ENCODE assay signal across 17 cellular contexts in the genomic region with DNA sequence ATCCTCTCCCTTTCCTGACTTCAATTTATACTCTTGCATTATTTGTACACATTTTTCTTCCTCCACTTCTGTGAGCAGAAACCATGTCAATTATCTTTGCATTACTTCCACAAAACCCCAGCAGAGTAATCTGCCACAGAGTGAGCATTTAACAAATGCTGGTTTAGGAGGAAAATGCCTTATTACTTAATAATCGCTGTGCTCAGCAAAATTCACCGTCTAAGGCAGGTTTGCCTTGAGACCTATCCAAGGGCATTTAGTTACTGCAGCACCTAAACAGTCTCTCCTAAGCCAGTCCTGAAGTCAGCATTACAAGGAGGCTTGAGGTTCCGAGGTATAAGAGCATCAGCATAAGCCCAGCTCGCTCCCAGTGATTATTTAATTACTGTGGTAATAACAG. TPM values are rescaled to one million over a fixed set of nuclear protein-coding genes. Genes with fewer than 3 reads are reported as not detected.
DNase-seq lines count a peak whose midpoint lies in the region; ATAC-seq, FAIRE-seq and TF ChIP-seq lines count a peak whose summit lies in the region.
"Had no signal": no experiment of that assay in that cellular context is flagged by ENCODE, and none has a peak within 500 bp of the region (broad histone marks: within the 10 kb centered on the region; RNA-seq: fewer than 3 reads in every experiment).

No MANE protein-coding gene starts in this region.

- intact Hi-C loops in HepG2 (cut with micrococcal nuclease; ENCODE audit: unreplicated experiment), result no loop called here
- intact Hi-C loops in right lobe of liver (cut with DNase I), result no loop called here
- intact Hi-C loops in dorsolateral prefrontal cortex (cut with DNase I), result loop anchor here (2.0 to 10.0 kb wide), 3 partner anchors 51 to 87 kb away; no protein-coding TSS in a partner anchor

- H3K9me3 ChIP-seq in HepG2 (ENCODE audit: low read length) (no peaks in the 10 kb centered on the region), right lobe of liver (no peaks in the 10 kb centered on the region), neural cell (ENCODE audit: low read length) (no peaks in the 10 kb centered on the region), Karpas-422 (ENCODE audit: low read length) (no peaks in the 10 kb centered on the region)
- H3K9me3 ChIP-seq: BLaER1 treated with 17β-estradiol and CSF1 and Interleukin-3, amounts not matched to agents 10 nM and 100 nM had no signal

- H3K27me3 ChIP-seq in HepG2 (ENCODE audit: control insufficient read depth in 1 of 2, insufficient read depth in 2 of 2, low read length in 2 of 2) (0 out of 5 replicates have a peak, but pooled peaks cover 0 to 7% of the 10 kb centered on the region in 2 experiments), right lobe of liver (no peaks in the 10 kb centered on the region), dorsolateral prefrontal cortex (no peaks in the 10 kb centered on the region), neural cell (ENCODE audit: insufficient read depth, low read depth, low read length) (no peaks in the 10 kb centered on the region), Karpas-422 (ENCODE audit: low read length) (no peaks in the 10 kb centered on the region)
- H3K27me3 ChIP-seq: BLaER1 treated with 17β-estradiol and CSF1 and Interleukin-3, amounts not matched to agents 10 nM and 100 nM had no signal

- in situ Hi-C loops in HepG2 (cut with HindIII; ENCODE audit: extremely low pct_ligation_motif_present, low pct_unique_long_range_greater_than_20kb) (no loop called here), KBM-7 (cut with MboI; ENCODE audit: low pct_unique_long_range_greater_than_20kb, low sequenced_read_pairs) (no loop called here)

- H3K27ac ChIP-seq in HepG2 (ENCODE audit: extremely low read length, insufficient read depth, low read length), result no peak overlapping the region
- no peak overlapping the region for H3K27ac ChIP-seq in right lobe of liver
- peak overlapping the region in 58 of 59 donors; percentile 39 to 99 (median 96) for H3K27ac ChIP-seq in dorsolateral prefrontal cortex
- peak overlapping the region; percentile 1 for H3K27ac ChIP-seq in neural cell (ENCODE audit: low read length)
- H3K27ac ChIP-seq in Karpas-422 (ENCODE audit: low read length), result no peak overlapping the region
- H3K27ac ChIP-seq: BLaER1 treated with 17β-estradiol and CSF1 and Interleukin-3, amounts not matched to agents 10 nM and 100 nM had no signal

- H3K4me1 ChIP-seq in HepG2 (ENCODE audit: insufficient read depth, low read length) (no peaks in the 10 kb centered on the region), right lobe of liver (peaks cover 0 to 10% (median 0%) of the 10 kb centered on the region in 4 donors), Karpas-422 (ENCODE audit: low read length) (no peaks in the 10 kb centered on the region)
- H3K4me1 ChIP-seq: BLaER1 treated with 17β-estradiol and CSF1 and Interleukin-3, amounts not matched to agents 10 nM and 100 nM had no signal

- H3K4me3 ChIP-seq in HepG2 (replicated peaks in 1 of 3; ENCODE audit: insufficient read depth in 1 of 3, low read depth in 2 of 3, low read length in 3 of 3) (no peak overlapping the region), right lobe of liver (no peak overlapping the region), dorsolateral prefrontal cortex (peak overlapping the region in 29 of 59 donors; percentile 2 to 81 (median 68)), neural cell (ENCODE audit: low read length) (peak overlapping the region; percentile 1), Karpas-422 (ENCODE audit: low read length) (no peak overlapping the region)
- H3K4me3 ChIP-seq: BLaER1 treated with 17β-estradiol and CSF1 and Interleukin-3, amounts not matched to agents 10 nM and 100 nM; GM12878; GM23338 had no signal

- BruUV-seq in HepG2 (replicated peaks; lab: Mats Ljungman, UMichigan), result no TSS peak

- no peak overlapping the region for H2AFZ ChIP-seq in HepG2 (ENCODE audit: low read length)
- no peak overlapping the region for H2AFZ ChIP-seq in neural cell (ENCODE audit: low read depth, low read length)
- H2AFZ ChIP-seq in Karpas-422 (ENCODE audit: low read length), result no peak overlapping the region
- H2AFZ ChIP-seq: GM23338 had no signal

- FAIRE-seq in HepG2 (lab: Jason Lieb, UNC), result no peak
- FAIRE-seq: GM12878 had no signal

- TF ChIP-seq CTCF in HepG2 (CRISPR knock-in tag; IDR thresholded peaks at IDR 0.05) (no peak), right lobe of liver (IDR thresholded peaks at IDR 0.05) (no peak), dorsolateral prefrontal cortex (IDR thresholded peaks at IDR 0.05 in 54 of 56, conservative IDR thresholded peaks at IDR 0.05 in 2 of 56; ENCODE audit: low read depth in 1 of 56, partially characterized antibody in 56 of 56) (no peak), neural cell (IDR thresholded peaks at IDR 0.05; ENCODE audit: poor library complexity, severe bottlenecking) (no peak)

- H3K36me3 ChIP-seq in HepG2 (replicated peaks in 1 of 2; ENCODE audit: control insufficient read depth in 1 of 2, insufficient read depth in 2 of 2, low read length in 2 of 2) (no peaks in the 10 kb centered on the region), right lobe of liver (no peaks in the 10 kb centered on the region), neural cell (ENCODE audit: insufficient read depth, low read length) (no peaks in the 10 kb centered on the region), Karpas-422 (ENCODE audit: insufficient read depth, low read length) (no peaks in the 10 kb centered on the region)
- H3K36me3 ChIP-seq: BLaER1 treated with 17β-estradiol and CSF1 and Interleukin-3, amounts not matched to agents 10 nM and 100 nM had no signal

- H3K9ac ChIP-seq in HepG2 (ENCODE audit: insufficient read depth, low read depth, low read length), result no peak overlapping the region
- H3K9ac ChIP-seq in neural cell (ENCODE audit: low read length), result no peak overlapping the region
- no peak overlapping the region for H3K9ac ChIP-seq in Karpas-422 (ENCODE audit: low read length)
- H3K9ac ChIP-seq: BLaER1 treated with 17β-estradiol and CSF1 and Interleukin-3, amounts not matched to agents 10 nM and 100 nM had no signal

- POLR2A ChIA-PET in HepG2 (lab: Yijun Ruan, JAX), result no interaction called here

- no peak for TF ChIP-seq RAD21 in HepG2 (CRISPR knock-in tag; IDR thresholded peaks at IDR 0.05)
- no peak for TF ChIP-seq RAD21 in neural cell (conservative IDR thresholded peaks at IDR 0.05)

- CTCF ChIA-PET in HepG2 (lab: Yijun Ruan, JAX; ENCODE audit: low intra/inter-chr PET ratio, low total read pairs), result no interaction called here

- no peaks in the 10 kb centered on the region for H4K20me1 ChIP-seq in HepG2 (ENCODE audit: insufficient read depth, low read length)
- no peaks in the 10 kb centered on the region for H4K20me1 ChIP-seq in neural cell (ENCODE audit: insufficient read depth)
- no peaks in the 10 kb centered on the region for H4K20me1 ChIP-seq in Karpas-422 (ENCODE audit: insufficient read depth, low read depth, low read length)
- H4K20me1 ChIP-seq: BLaER1 treated with 17β-estradiol and CSF1 and Interleukin-3, amounts not matched to agents 10 nM and 100 nM had no signal

- WGBS in HepG2 (ENCODE audit: low lambda C conversion rate), result 14% methylated on average over 4 of the region's 4 CpGs
- WGBS in right lobe of liver (ENCODE audit: insufficient coverage, low coverage, low lambda C conversion rate, missing lambda C conversion rate), result 84% methylated on average over 4 of the region's 4 CpGs

- H3K79me2 ChIP-seq in HepG2 (ENCODE audit: insufficient read depth, low read length) (no peaks in the 10 kb centered on the region), neural cell (replicated peaks; ENCODE audit: insufficient read depth, low read length) (no peaks in the 10 kb centered on the region), Karpas-422 (ENCODE audit: low read length) (no peaks in the 10 kb centered on the region)

- no peak for TF ChIP-seq EP300 in HepG2 (IDR thresholded peaks at IDR 0.05; ENCODE audit: low read depth in 2 of 2, low read length in 2 of 2)
- TF ChIP-seq EP300 in HepG2 (CRISPR knock-in tag; IDR thresholded peaks at IDR 0.05; ENCODE audit: borderline replicate concordance), result no peak
- no peak for TF ChIP-seq EP300 in neural cell (conservative IDR thresholded peaks at IDR 0.05; ENCODE audit: poor library complexity, severe bottlenecking)

- H3F3A ChIP-seq in neural cell (ENCODE audit: insufficient read depth, low read length, poor library complexity, severe bottlenecking), result no peaks in the 10 kb centered on the region

- H3K4me2 ChIP-seq in HepG2 (ENCODE audit: low read depth, low read length) (no peak overlapping the region), neural cell (ENCODE audit: low read length) (no peak overlapping the region), Karpas-422 (ENCODE audit: low read depth, low read length, poor library complexity, severe bottlenecking) (no peak overlapping the region)
- H3K4me2 ChIP-seq: BLaER1 treated with 17β-estradiol and CSF1 and Interleukin-3, amounts not matched to agents 10 nM and 100 nM; GM23338 had no signal

- H3K9me2 ChIP-seq in neural cell (ENCODE audit: insufficient read depth, low read length) (no peaks in the 10 kb centered on the region), Karpas-422 (replicated peaks; ENCODE audit: insufficient read depth, low read length) (no peaks in the 10 kb centered on the region)

- no peak for TF ChIP-seq POLR2A in HepG2 (IDR thresholded peaks at IDR 0.05; ENCODE audit: insufficient read depth in 1 of 2, low read depth in 2 of 2, low read length in 2 of 2)
- no peak for TF ChIP-seq POLR2A in right lobe of liver (IDR thresholded peaks at IDR 0.05)

- ATAC-seq in HepG2 (no peak), right lobe of liver (no peak), HG03159 (IDR thresholded peaks at IDR 0.05; ENCODE audit: unreplicated experiment) (no peak)
- ATAC-seq: GM12878, GM23338 had no signal

- DNase-seq in HepG2 (ENCODE audit: low spot score) (no peak), right lobe of liver (no peak), dorsolateral prefrontal cortex (no peak), Karpas-422 (no peak), HT-29 (ENCODE audit: low spot score) (no peak), KBM-7 (no peak)
- DNase-seq: 8988T; ACHN; CD4-positive, CD25-positive, alpha-beta regulatory T cell; DMS 273 treated with DMSO at 0.1 percent for 48 hours; H9 had no signal

RNA-seq across cellular contexts. Expression of gene MAP7, which starts 28.3 kb away (rescaled TPM):
- total RNA-seq in HepG2 (2016; rRNA removed; fragmentation: Illumina TruSeq; extraction: Trizol) (0.04 and 0.07 TPM in 2 replicates), right lobe of liver (10 to 100 TPM; 14.8 to 20.9 (median 17.9) TPM), dorsolateral prefrontal cortex (100 to 1,000 TPM in 67 of 120 experiments, 10 to 100 TPM in 53; 56.8 to 230 (median 104) TPM)
- total RNA-seq in HepG2 (2016; cell fraction: cytosol; rRNA removed; fragmentation: Illumina TruSeq; extraction: Trizol; ENCODE audit: low read depth), result not detected in 2 replicates
- not detected in 2 replicates for total RNA-seq in HepG2 (2016; cell fraction: insoluble cytoplasmic fraction; rRNA removed; fragmentation: Illumina TruSeq; extraction: Trizol)
- 0.06 and 0.07 TPM in 2 replicates for total RNA-seq in HepG2 (2016; cell fraction: membrane; rRNA removed; fragmentation: Illumina TruSeq; extraction: Trizol)
- total RNA-seq in HepG2 (2016; cell fraction: nucleus; rRNA removed; fragmentation: Illumina TruSeq; extraction: Trizol), result not detected in 2 replicates
- polyA plus RNA-seq in HepG2 (2011; rRNA removed) (not detected in 2 replicates), neural cell (3.6 and 5.1 TPM in 2 replicates)
- polyA plus RNA-seq in HepG2 (2011; cell fraction: cytosol; rRNA removed), result not detected in 2 replicates
- not detected in 2 replicates for polyA plus RNA-seq in HepG2 (2011; cell fraction: nucleus; rRNA removed)
- polyA plus RNA-seq in HepG2 (2012), result not detected in 2 replicates
- polyA plus RNA-seq in HepG2 (2016; cell fraction: cytosol; fragmentation: Illumina TruSeq; extraction: Trizol; ENCODE audit: low read depth), result not detected in 2 replicates
- 0.05 and 0.13 TPM in 2 replicates for polyA plus RNA-seq in HepG2 (2016; cell fraction: insoluble cytoplasmic fraction; fragmentation: Illumina TruSeq; extraction: Trizol; ENCODE audit: low read depth)
- polyA plus RNA-seq in HepG2 (2016; cell fraction: membrane; fragmentation: Illumina TruSeq; extraction: Trizol; ENCODE audit: low read depth), result not detected in 2 replicates
- polyA plus RNA-seq in HepG2 (2016; cell fraction: nucleus; fragmentation: Illumina TruSeq; extraction: Trizol; ENCODE audit: insufficient read depth, low read depth), result not detected in 2 replicates
- polyA minus RNA-seq in HepG2 (2011; rRNA and poly(A)+ RNA removed; ENCODE audit: low replicate concordance), result 26.0 TPM in 1 of 2 replicates, not detected in the other
- polyA minus RNA-seq in HepG2 (2011; cell fraction: cytosol; rRNA and poly(A)+ RNA removed), result 0.18 TPM in 1 of 2 replicates, not detected in the other
- polyA minus RNA-seq in HepG2 (2011; cell fraction: nucleus; rRNA and poly(A)+ RNA removed), result 0.13 TPM in 1 of 2 replicates, not detected in the other
- 6.3 and 7.3 TPM in 2 replicates for polyA minus RNA-seq in neural cell
- not detected in 2 replicates for total RNA-seq in Karpas-422 (2014; rRNA removed; shearing (Covaris generic); ENCODE audit: low replicate concordance)
- 42.1 and 44.6 TPM in 2 replicates for total RNA-seq in HT-29 (2014; rRNA removed; shearing (Covaris generic))
- total RNA-seq: G401 had no signal

Comparison
In these comparisons a context has a peak if more than half of its experiments do, and no peak if none do; other contexts are left out.
1. RNA of gene MAP7, which starts 28.3 kb away (total RNA-seq): 56.8 to 230 TPM in dorsolateral prefrontal cortex, 42.1 to 44.6 TPM in HT-29 and 14.8 to 20.9 TPM in right lobe of liver; 0.04 to 0.07 TPM in HepG2 and not detected in Karpas-422; every median in the first group is over 10 times any median in the second.
2. H3K27ac ChIP-seq: peak in dorsolateral prefrontal cortex (58 of 59) and neural cell (single experiment); none in HepG2 (single experiment), right lobe of liver (0 of 3) and Karpas-422 (single experiment).
3. intact Hi-C loops: an anchor here in dorsolateral prefrontal cortex (2.0 to 10.0 kb wide); none called in HepG2 and right lobe of liver.